ENCODE assay signal across 36 cellular contexts in the genomic region with DNA sequence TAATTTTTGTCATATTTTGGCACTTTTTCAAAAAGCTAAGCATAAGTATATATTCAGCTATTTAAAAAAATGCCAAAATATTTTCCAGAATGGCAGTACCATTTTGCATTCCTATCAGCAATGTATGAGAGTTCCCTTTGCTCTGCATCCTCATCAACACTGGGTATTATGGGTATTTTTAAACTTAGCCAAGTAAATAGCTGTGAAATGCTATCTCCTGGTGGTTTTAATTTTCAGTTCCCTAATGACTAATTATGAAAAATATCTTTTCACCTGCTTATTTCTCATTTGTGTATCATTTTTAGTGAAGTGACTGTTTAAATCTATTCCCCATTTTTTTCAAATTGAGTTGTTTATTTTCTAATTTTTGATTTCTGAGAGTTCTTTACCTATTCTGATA.
"Had no signal": no experiment of that assay in that cellular context is flagged by ENCODE, and none has a peak within 500 bp of the region (broad histone marks: within the 10 kb centered on the region; RNA-seq: fewer than 3 reads in every experiment).

No MANE protein-coding gene starts in this region.

- DNase-seq: activated CD4-positive, alpha-beta memory T cell treated with anti-CD3 and anti-CD28 coated beads, Interleukin-2, amount 10 ng/mL, durations not matched to agents 7 days and 5 days; activated CD4-positive, alpha-beta T cell treated with anti-CD3 and anti-CD28 coated beads for 1 hour; activated CD4-positive, alpha-beta T cell treated with anti-CD3 and anti-CD28 coated beads for 36 hours; activated CD4-positive, alpha-beta T cell treated with anti-CD3 and anti-CD28 coated beads for 48 hours; activated CD4-positive, alpha-beta T cell treated with anti-CD3 and anti-CD28 coated beads, Interleukin-2, amount 10 ng/mL, durations not matched to agents 7 days and 5 days; activated CD4-positive, alpha-beta T cell treated with anti-CD3 and anti-CD28 coated beads, Interleukin-2, amount 50 U/mL, for 48 hours; activated CD4-positive, CD25-positive, alpha-beta regulatory T cell; activated CD8-positive, alpha-beta memory T cell treated with anti-CD3 and anti-CD28 coated beads for 24 hours; activated CD8-positive, alpha-beta memory T cell treated with anti-CD3 and anti-CD28 coated beads, Interleukin-2, amount 10 ng/mL, durations not matched to agents 7 days and 5 days; activated CD8-positive, alpha-beta memory T cell treated with anti-CD3 and anti-CD28 coated beads, Interleukin-2, amount 50 U/mL, for 48 hours; activated CD8-positive, alpha-beta T cell treated with anti-CD3 and anti-CD28 coated beads, Interleukin-2, amount 10 ng/mL, durations not matched to agents 7 days and 5 days; activated effector memory CD4-positive, alpha-beta T cell treated with anti-CD3 and anti-CD28 coated beads, Interleukin-2, amount 50 U/mL, for 16 hours; activated gamma-delta T cell treated with Interleukin-2 at 50 U/mL for 16 hours; activated naive CD4-positive, alpha-beta T cell; activated naive CD4-positive, alpha-beta T cell treated with anti-CD3 and anti-CD28 coated beads for 36 hours; activated naive CD4-positive, alpha-beta T cell treated with anti-CD3 and anti-CD28 coated beads, Interleukin-2, amount 50 U/mL, for 16 hours; activated naive CD8-positive, alpha-beta T cell treated with anti-CD3 and anti-CD28 coated beads for 36 hours; activated T-cell treated with anti-CD3 and anti-CD28 coated beads, Interleukin-2, amount 50 U/mL, for 24 hours; activated T-cell treated with anti-CD3 and anti-CD28 coated beads, Interleukin-2, amount 50 U/mL, for 72 hours; adrenal gland; amniotic stem cell; aorta; body of pancreas; brain microvascular endothelial cell; central memory CD4-positive, alpha-beta T cell; T-helper 1 cell; T-helper 2 cell; T-helper 9 cell had no signal

- H3K9me3 Mint-ChIP-seq: activated CD4-positive, alpha-beta T cell treated with anti-CD3 and anti-CD28 coated beads, Interleukin-2, amount 10 ng/mL, durations not matched to agents 7 days and 5 days; activated T-helper 1 cell treated with anti-CD3 and anti-CD28 coated beads, Interleukin-12 subunit alpha, Interleukin-12 subunit beta, Interleukin-2, Interleukin-4 antibody, amounts not matched to agents 30 ng/mL and 10 ng/mL and 1 ng/mL, durations not matched to agents 14 hours and 24 hours and 36 hours had no signal

- H3K27ac Mint-ChIP-seq: activated CD4-positive, alpha-beta memory T cell treated with anti-CD3 and anti-CD28 coated beads, Interleukin-2, amount 10 ng/mL, durations not matched to agents 7 days and 5 days; activated CD4-positive, alpha-beta T cell treated with anti-CD3 and anti-CD28 coated beads for 36 hours; activated CD4-positive, alpha-beta T cell treated with anti-CD3 and anti-CD28 coated beads, Interleukin-2, amount 10 ng/mL, durations not matched to agents 7 days and 5 days; activated CD8-positive, alpha-beta memory T cell treated with anti-CD3 and anti-CD28 coated beads, Interleukin-2, amount 10 ng/mL, durations not matched to agents 7 days and 5 days; activated CD8-positive, alpha-beta T cell treated with anti-CD3 and anti-CD28 coated beads, Interleukin-2, amount 10 ng/mL, durations not matched to agents 7 days and 5 days; activated naive CD4-positive, alpha-beta T cell treated with anti-CD3 and anti-CD28 coated beads for 36 hours; activated naive CD4-positive, alpha-beta T cell treated with anti-CD3 and anti-CD28 coated beads, Interleukin-2, amount 50 U/mL, for 72 hours; activated naive CD8-positive, alpha-beta T cell treated with anti-CD3 and anti-CD28 coated beads for 36 hours; activated T-cell treated with anti-CD3 and anti-CD28 coated beads, Interleukin-2, amount 50 U/mL, for 24 hours; activated T-cell treated with anti-CD3 and anti-CD28 coated beads, Interleukin-2, amount 50 U/mL, for 72 hours; activated T-helper 1 cell treated with anti-CD3 and anti-CD28 coated beads, Interleukin-12 subunit alpha, Interleukin-12 subunit beta, Interleukin-2, Interleukin-4 antibody, amounts not matched to agents 30 ng/mL and 10 ng/mL and 1 ng/mL, durations not matched to agents 14 hours and 24 hours and 36 hours; activated T-helper 17 cell treated with anti-CD3 and anti-CD28 coated beads, Interleukin-2, amount 50 U/mL, for 72 hours; T-helper 1 cell treated with Interleukin-12 subunit alpha and Interleukin-12 subunit beta and Interleukin-4 antibody, amounts not matched to agents 30 μg/mL and 1 μg/mL, for 36 hours; T-helper 2 cell treated with Interferon-gamma antibody and Interleukin-4, amounts not matched to agents 5 μg/mL and 100 μg/mL, for 36 hours had no signal

- H3K27me3 ChIP-seq: adrenal gland, body of pancreas, brain microvascular endothelial cell, breast epithelium had no signal

- ATAC-seq: activated CD4-positive, alpha-beta T cell treated with anti-CD3 and anti-CD28 coated beads for 36 hours; activated CD4-positive, CD25-positive, alpha-beta regulatory T cell treated with anti-CD3 and anti-CD28 coated beads, Interleukin-2, amount 50 U/mL, for 24 hours; activated CD8-positive, alpha-beta memory T cell treated with anti-CD3 and anti-CD28 coated beads, Interleukin-2, amount 10 ng/mL, durations not matched to agents 7 days and 5 days; activated CD8-positive, alpha-beta T cell treated with anti-CD3 and anti-CD28 coated beads, Interleukin-2, amount 10 ng/mL, durations not matched to agents 7 days and 5 days; activated naive CD4-positive, alpha-beta T cell treated with anti-CD3 and anti-CD28 coated beads, Interleukin-2, amount 50 U/mL, for 72 hours; activated T-cell treated with anti-CD3 and anti-CD28 coated beads, Interleukin-2, amount 50 U/mL, for 72 hours; activated T-helper 17 cell treated with anti-CD3 and anti-CD28 coated beads, Interleukin-2, amount 50 U/mL, for 72 hours; body of pancreas had no signal

- H3K4me3 ChIP-seq: adrenal gland, body of pancreas, breast epithelium had no signal

- H3K4me1 ChIP-seq: adrenal gland, body of pancreas, breast epithelium had no signal

- H3K4me3 Mint-ChIP-seq: activated CD4-positive, alpha-beta memory T cell treated with anti-CD3 and anti-CD28 coated beads, Interleukin-2, amount 10 ng/mL, durations not matched to agents 7 days and 5 days; activated CD4-positive, alpha-beta T cell treated with anti-CD3 and anti-CD28 coated beads for 36 hours; activated CD4-positive, alpha-beta T cell treated with anti-CD3 and anti-CD28 coated beads, Interleukin-2, amount 10 ng/mL, durations not matched to agents 7 days and 5 days; activated CD8-positive, alpha-beta memory T cell treated with anti-CD3 and anti-CD28 coated beads, Interleukin-2, amount 10 ng/mL, durations not matched to agents 7 days and 5 days; activated CD8-positive, alpha-beta T cell treated with anti-CD3 and anti-CD28 coated beads, Interleukin-2, amount 10 ng/mL, durations not matched to agents 7 days and 5 days; activated naive CD4-positive, alpha-beta T cell treated with anti-CD3 and anti-CD28 coated beads for 36 hours; activated naive CD8-positive, alpha-beta T cell treated with anti-CD3 and anti-CD28 coated beads for 36 hours; activated T-cell treated with anti-CD3 and anti-CD28 coated beads, Interleukin-2, amount 50 U/mL, for 24 hours; activated T-cell treated with anti-CD3 and anti-CD28 coated beads, Interleukin-2, amount 50 U/mL, for 72 hours; activated T-helper 1 cell treated with anti-CD3 and anti-CD28 coated beads, Interleukin-12 subunit alpha, Interleukin-12 subunit beta, Interleukin-2, Interleukin-4 antibody, amounts not matched to agents 30 ng/mL and 10 ng/mL and 1 ng/mL, durations not matched to agents 14 hours and 24 hours and 36 hours; activated T-helper 17 cell treated with anti-CD3 and anti-CD28 coated beads, Interleukin-2, amount 50 U/mL, for 72 hours; T-helper 1 cell treated with Interleukin-12 subunit alpha and Interleukin-12 subunit beta and Interleukin-4 antibody, amounts not matched to agents 30 μg/mL and 1 μg/mL, for 36 hours; T-helper 2 cell treated with Interferon-gamma antibody and Interleukin-4, amounts not matched to agents 5 μg/mL and 100 μg/mL, for 36 hours had no signal

- H3K36me3 Mint-ChIP-seq: activated naive CD4-positive, alpha-beta T cell treated with anti-CD3 and anti-CD28 coated beads, Interleukin-2, amount 50 U/mL, for 72 hours had no signal

- H3K27ac ChIP-seq: adrenal gland, body of pancreas, brain microvascular endothelial cell, breast epithelium, VCaP had no signal

- H3K27me3 Mint-ChIP-seq: activated naive CD8-positive, alpha-beta T cell treated with anti-CD3 and anti-CD28 coated beads for 36 hours had no signal

- H3K4me1 Mint-ChIP-seq: activated CD4-positive, alpha-beta memory T cell treated with anti-CD3 and anti-CD28 coated beads, Interleukin-2, amount 10 ng/mL, durations not matched to agents 7 days and 5 days; activated CD4-positive, alpha-beta T cell treated with anti-CD3 and anti-CD28 coated beads for 36 hours; activated CD4-positive, alpha-beta T cell treated with anti-CD3 and anti-CD28 coated beads, Interleukin-2, amount 10 ng/mL, durations not matched to agents 7 days and 5 days; activated CD8-positive, alpha-beta memory T cell treated with anti-CD3 and anti-CD28 coated beads, Interleukin-2, amount 10 ng/mL, durations not matched to agents 7 days and 5 days; activated naive CD8-positive, alpha-beta T cell treated with anti-CD3 and anti-CD28 coated beads for 36 hours; activated T-helper 17 cell treated with anti-CD3 and anti-CD28 coated beads, Interleukin-2, amount 50 U/mL, for 72 hours had no signal

- H3K9me3 ChIP-seq: adrenal gland, body of pancreas had no signal

- H3K36me3 ChIP-seq: adrenal gland, brain microvascular endothelial cell, breast epithelium had no signal
